8 cellular contexts compared by ENCODE assay signal in genomic region chr7:36390199-36391090, GRCh38. TPM values are rescaled to one million over a fixed set of nuclear protein-coding genes. Genes with fewer than 3 reads are reported as not detected.
DNase-seq lines count a peak whose midpoint lies in the region; ATAC-seq, FAIRE-seq and TF ChIP-seq lines count a peak whose summit lies in the region.

No MANE protein-coding gene starts in this region.

- H3K9me3 Mint-ChIP-seq in nephron = no peaks in the 10 kb centered on the region

- H3K27ac ChIP-seq in tibial nerve = peak overlapping the region in 1 of 4 donors; percentile 86

- TF ChIP-seq CTCF in nephron (IDR thresholded peaks at IDR 0.05; ENCODE audit: unreplicated experiment in 3 of 3) (no peak), tibial nerve (IDR thresholded peaks at IDR 0.05) (no peak)

- peak; percentile 37 for ATAC-seq in GM21447 (IDR thresholded peaks at IDR 0.05; ENCODE audit: unreplicated experiment)

- H3K4me1 Mint-ChIP-seq in nephron = peaks cover 51% of the 10 kb centered on the region

- TF ChIP-seq POLR2A in tibial nerve (IDR thresholded peaks at IDR 0.05) = no peak

- peak overlapping the region; percentile 87 to 88 (median 88) for H3K4me3 Mint-ChIP-seq in nephron

- H3K36me3 Mint-ChIP-seq in nephron (ENCODE audit: low read depth) = peaks cover 5% of the 10 kb centered on the region

- no peak for TF ChIP-seq EP300 in tibial nerve (IDR thresholded peaks at IDR 0.05)

- WGBS in tibial nerve, 2 donors = 1 to 2% methylated on average over 26 of the region's 26 CpGs

- FAIRE-seq in HTR-8/SVneo (lab: Jason Lieb, UNC) = no peak

- no peaks in the 10 kb centered on the region for H3K36me3 ChIP-seq in tibial nerve

- DNase-seq in D341Med (ENCODE audit: low spot score) = peak; percentile 87
- DNase-seq in HTR-8/SVneo (ENCODE audit: insufficient read length, low spot score) = peak; percentile 78
- DNase-seq in NOMO-1 (lab: John Stamatoyannopoulos, UW; ENCODE audit: unreplicated experiment in 2 of 2) = peak; percentile 60 to 76
- DNase-seq in activated T-helper 1 cell treated with Interleukin-2 at 50 U/mL for 16 hours (ENCODE audit: low read depth) = peak; percentile 21
- DNase-seq in fibroblast of peridontal ligament (ENCODE audit: extremely low read depth) = peak; percentile 73
- DNase-seq in tibial nerve (ENCODE audit: low spot score in 2 of 2) = no peak

- no peaks in the 10 kb centered on the region for H3K27me3 Mint-ChIP-seq in nephron (ENCODE audit: low read depth)

- H3K4me1 ChIP-seq in tibial nerve = peaks cover 3 to 24% (median 13%) of the 10 kb centered on the region in 4 donors

- H3K27me3 ChIP-seq in tibial nerve = no peaks in the 10 kb centered on the region

- H3K4me3 ChIP-seq in tibial nerve = peak overlapping the region; percentile 46 to 58 (median 50)

- H3K27ac Mint-ChIP-seq in nephron = peak overlapping the region; percentile 74 to 96 (median 79)

- no peaks in the 10 kb centered on the region for H3K9me3 ChIP-seq in tibial nerve

RNA-seq across cellular contexts. Expression of gene ANLN, which starts 0.8 kb away (rescaled TPM):
- total RNA-seq in tibial nerve = 10 to 100 TPM in 1 of 4 donors, 1 to 10 TPM in 2, under 1 TPM in 1; 0.84 to 12.9 (median 4.1) TPM

Comparison
In these comparisons a context has a peak if more than half of its experiments do, and no peak if none do; other contexts are left out.
1. DNase-seq: peak in D341Med (single experiment), HTR-8/SVneo (single experiment), NOMO-1 (2 of 2), activated T-helper 1 cell treated with Interleukin-2 at 50 U/mL for 16 hours (single experiment) and fibroblast of peridontal ligament (single experiment); none in tibial nerve (0 of 2).